ENCODE assay signal across 9 cellular contexts in the genomic region with DNA sequence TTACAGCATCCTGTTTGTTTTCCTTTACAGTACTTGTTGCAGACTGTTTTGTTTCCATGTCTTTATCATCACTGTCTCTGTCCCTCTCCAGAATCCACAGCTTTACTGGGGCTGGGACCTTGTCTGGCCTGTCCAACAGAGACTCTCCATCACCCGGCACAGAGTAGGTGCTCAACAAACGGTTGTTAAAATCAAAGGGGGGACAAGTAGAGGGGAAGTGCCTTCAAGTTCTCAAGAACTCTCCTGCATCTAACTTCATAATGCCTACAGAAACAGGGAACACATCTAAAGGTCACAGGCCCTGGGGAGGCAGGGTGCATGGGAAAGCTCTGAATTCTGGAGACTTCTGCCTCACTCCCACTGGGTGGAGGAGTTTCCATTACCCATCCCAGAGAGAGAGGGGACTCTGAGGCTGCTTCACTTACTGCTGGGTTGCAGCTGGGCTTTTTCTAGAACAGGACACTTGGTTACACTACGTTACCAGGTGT. TPM values are rescaled to one million over a fixed set of nuclear protein-coding genes. Genes with fewer than 3 reads are reported as not detected.
DNase-seq lines count a peak whose midpoint lies in the region; ATAC-seq and TF ChIP-seq lines count a peak whose summit lies in the region.
"Had no signal": no experiment of that assay in that cellular context is flagged by ENCODE, and none has a peak within 500 bp of the region (broad histone marks: within the 10 kb centered on the region; RNA-seq: fewer than 3 reads in every experiment).

No MANE protein-coding gene starts in this region.

- CTCF ChIA-PET in activated naive CD4-positive, alpha-beta T cell treated with anti-CD3 and anti-CD28 coated beads for 36 hours (lab: Charles Lee), result interaction anchor here (0.6 to 5.7 kb wide), 12 partner anchors 23 to 90 kb away, joined by 3 to 41 read pairs (median 3); no protein-coding TSS in a partner anchor
- CTCF ChIA-PET in activated CD8-positive, alpha-beta T cell treated with anti-CD3 and anti-CD28 coated beads for 36 hours (lab: Charles Lee), result interaction anchor here (1.0 to 5.6 kb wide), 11 partner anchors 10 to 76 kb away, joined by 3 to 62 read pairs (median 6); no protein-coding TSS in a partner anchor

- no peak for TF ChIP-seq POLR2A in transverse colon (IDR thresholded peaks at IDR 0.05)

- peaks cover 29 to 77% (median 40%) of the 10 kb centered on the region in 4 donors for H3K4me1 ChIP-seq in transverse colon

- no peak for TF ChIP-seq CTCF in activated CD8-positive, alpha-beta T cell treated with anti-CD3 and anti-CD28 coated beads for 36 hours (IDR thresholded peaks at IDR 0.05)
- TF ChIP-seq CTCF in transverse colon (IDR thresholded peaks at IDR 0.05), result no peak

- no peaks in the 10 kb centered on the region for H3K27me3 Mint-ChIP-seq in activated naive CD4-positive, alpha-beta T cell treated with anti-CD3 and anti-CD28 coated beads for 36 hours (ENCODE audit: low read depth)
- H3K27me3 Mint-ChIP-seq in activated CD8-positive, alpha-beta T cell treated with anti-CD3 and anti-CD28 coated beads for 36 hours, result no peaks in the 10 kb centered on the region
- no peaks in the 10 kb centered on the region for H3K27me3 Mint-ChIP-seq in memory B cell

- H3K9me3 ChIP-seq in transverse colon, result no peaks in the 10 kb centered on the region

- POLR2A ChIA-PET in activated CD8-positive, alpha-beta T cell treated with anti-CD3 and anti-CD28 coated beads for 36 hours (lab: Charles Lee), result interaction anchor here (0.6 to 7.2 kb wide), 15 partner anchors 11 to 310 kb away, joined by 3 to 90 read pairs (median 4); no protein-coding TSS in a partner anchor

- H3K27ac Mint-ChIP-seq in activated naive CD4-positive, alpha-beta T cell treated with anti-CD3 and anti-CD28 coated beads for 36 hours, result peak overlapping the region; percentile 99
- peak overlapping the region; percentile 95 for H3K27ac Mint-ChIP-seq in activated CD8-positive, alpha-beta T cell treated with anti-CD3 and anti-CD28 coated beads for 36 hours
- peak overlapping the region; percentile 98 for H3K27ac Mint-ChIP-seq in memory B cell

- intact Hi-C loops in activated naive CD4-positive, alpha-beta T cell treated with anti-CD3 and anti-CD28 coated beads for 36 hours (cut with micrococcal nuclease), result loop anchor here (2.0 to 10.0 kb wide), 2 partner anchors 506 to 1108 kb away; a partner anchor contains a TSS
- intact Hi-C loops in activated CD8-positive, alpha-beta T cell treated with anti-CD3 and anti-CD28 coated beads for 36 hours (cut with micrococcal nuclease), result loop anchor here (5.0 kb wide), 1 partner anchor 35 kb away; no protein-coding TSS in a partner anchor
- intact Hi-C loops in transverse colon (cut with DNase I; ENCODE audit: low total_unique reads), result no loop called here

- TF ChIP-seq EP300 in transverse colon (IDR thresholded peaks at IDR 0.05; ENCODE audit: low read depth), result no peak

- no peak overlapping the region for H3K4me3 ChIP-seq in transverse colon

- peak overlapping the region; percentile 57 to 85 (median 72) for H3K27ac ChIP-seq in transverse colon

- 58% methylated on average over 3 of the region's 3 CpGs; no CpG with 5 or more reads in 1 of the 2 donors for WGBS in transverse colon (ENCODE audit: low coverage in 1 of 2), 2 donors

- peak overlapping the region; percentile 67 for H3K4me3 Mint-ChIP-seq in activated naive CD4-positive, alpha-beta T cell treated with anti-CD3 and anti-CD28 coated beads for 36 hours
- peak overlapping the region; percentile 63 for H3K4me3 Mint-ChIP-seq in activated CD8-positive, alpha-beta T cell treated with anti-CD3 and anti-CD28 coated beads for 36 hours
- H3K4me3 Mint-ChIP-seq in memory B cell, result peak overlapping the region; percentile 87

- no peaks in the 10 kb centered on the region for H3K9me3 Mint-ChIP-seq in activated naive CD4-positive, alpha-beta T cell treated with anti-CD3 and anti-CD28 coated beads for 36 hours
- no peaks in the 10 kb centered on the region for H3K9me3 Mint-ChIP-seq in activated CD8-positive, alpha-beta T cell treated with anti-CD3 and anti-CD28 coated beads for 36 hours
- no peaks in the 10 kb centered on the region for H3K9me3 Mint-ChIP-seq in memory B cell

- H3K27me3 ChIP-seq in transverse colon, result no peaks in the 10 kb centered on the region

- in situ Hi-C loops in transverse colon (cut with MboI; ENCODE audit: low pct_ligation_motif_present in 1 of 4, low pct_unique_long_range_greater_than_20kb in 1 of 4, low sequenced_read_pairs in 3 of 4) (no loop called here), KBM-7 (cut with MboI; ENCODE audit: low pct_unique_long_range_greater_than_20kb, low sequenced_read_pairs) (no loop called here)

- H3K36me3 Mint-ChIP-seq in activated naive CD4-positive, alpha-beta T cell treated with anti-CD3 and anti-CD28 coated beads for 36 hours (ENCODE audit: low read depth), result peaks cover 25% of the 10 kb centered on the region
- peaks cover 33% of the 10 kb centered on the region for H3K36me3 Mint-ChIP-seq in activated CD8-positive, alpha-beta T cell treated with anti-CD3 and anti-CD28 coated beads for 36 hours (ENCODE audit: low read depth)
- H3K36me3 Mint-ChIP-seq in memory B cell, result peaks cover 1% of the 10 kb centered on the region

- H3K4me1 Mint-ChIP-seq in activated naive CD4-positive, alpha-beta T cell treated with anti-CD3 and anti-CD28 coated beads for 36 hours (ENCODE audit: low read depth), result peaks cover 87% of the 10 kb centered on the region
- peaks cover 81% of the 10 kb centered on the region for H3K4me1 Mint-ChIP-seq in activated CD8-positive, alpha-beta T cell treated with anti-CD3 and anti-CD28 coated beads for 36 hours (ENCODE audit: low read depth)
- peaks cover 59% of the 10 kb centered on the region for H3K4me1 Mint-ChIP-seq in memory B cell

- ATAC-seq in activated CD8-positive, alpha-beta T cell treated with anti-CD3 and anti-CD28 coated beads for 36 hours, result no peak
- no peak for ATAC-seq in memory B cell (ENCODE audit: low read depth)

- H3K36me3 ChIP-seq in transverse colon, result no peaks in the 10 kb centered on the region

- no peak for DNase-seq in activated naive CD4-positive, alpha-beta T cell treated with anti-CD3 and anti-CD28 coated beads for 36 hours
- no peak for DNase-seq in activated naive CD4-positive, alpha-beta T cell (lab: John Stamatoyannopoulos, UW)
- no peak for DNase-seq in activated CD8-positive, alpha-beta T cell treated with anti-CD3 and anti-CD28 coated beads for 36 hours
- no peak for DNase-seq in memory B cell (ENCODE audit: low spot score in 2 of 2)
- DNase-seq in transverse colon, result no peak
- DNase-seq in KBM-7, result no peak
- no peak for DNase-seq in NCI-H128 (lab: John Stamatoyannopoulos, UW; ENCODE audit: unreplicated experiment)
- no peak for DNase-seq in islet precursor cell
- DNase-seq: occipital lobe had no signal

RNA-seq across cellular contexts. Expression of a gene that starts 2.3 kb away (rescaled TPM):
- total RNA-seq in activated naive CD4-positive, alpha-beta T cell treated with anti-CD3 and anti-CD28 coated beads for 36 hours, result 100 to 1,000 TPM; 160 to 166 TPM
- total RNA-seq in activated CD8-positive, alpha-beta T cell treated with anti-CD3 and anti-CD28 coated beads for 36 hours, result 100 to 1,000 TPM; 118 to 127 TPM
- total RNA-seq in transverse colon, result 100 to 1,000 TPM in 3 of 4 donors, 10 to 100 TPM in 1; 55.9 to 149 (median 112) TPM
